Comparison of ENCODE assay signal across 8 cellular contexts in the genomic region with DNA sequence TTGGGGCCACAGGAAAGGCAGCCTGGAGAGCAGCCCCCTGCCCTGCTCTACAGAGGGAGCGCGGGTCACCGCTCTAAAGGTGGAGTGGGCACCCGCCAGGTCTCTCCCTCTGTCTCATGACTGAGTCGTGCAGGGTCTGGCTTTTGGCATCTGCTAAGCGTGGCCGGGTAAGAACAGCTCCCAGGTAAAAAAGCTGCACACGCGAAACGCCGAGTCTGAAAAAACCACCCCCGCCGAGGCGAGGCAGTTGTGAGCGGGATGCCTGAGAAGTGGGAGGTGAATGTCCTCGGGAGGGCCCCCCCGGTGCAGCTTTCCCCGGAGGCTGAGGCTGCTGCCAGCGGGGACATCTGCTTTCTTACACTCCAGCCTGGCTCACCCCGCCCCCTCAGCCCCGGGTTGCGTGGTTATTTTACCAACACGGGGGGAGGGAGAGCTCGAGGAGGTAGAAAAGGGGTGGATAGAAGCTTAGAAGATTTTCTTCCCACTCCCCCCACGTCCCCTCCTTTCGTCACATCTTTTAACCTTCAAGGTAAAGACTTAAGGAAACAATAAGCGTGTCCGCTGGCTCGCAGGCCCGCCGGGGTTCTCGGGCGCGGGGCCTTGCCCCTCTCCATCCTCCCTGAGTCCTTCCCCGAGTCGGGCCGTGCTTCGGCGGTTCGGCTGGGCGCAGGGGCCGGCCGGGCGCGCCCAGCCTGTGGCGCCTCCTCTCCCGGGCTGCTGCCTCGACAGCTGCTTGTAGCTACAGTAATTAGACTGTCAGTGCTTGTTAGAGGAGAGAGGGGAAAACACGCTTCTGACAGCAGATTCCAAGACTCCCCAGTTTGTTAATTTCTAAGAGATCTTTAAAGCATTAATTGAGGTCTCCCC.
A peak's percentile ranks its signal among the peaks of the same experiment; 100 is the strongest.
DNase-seq lines count a peak whose midpoint lies in the region; ATAC-seq and TF ChIP-seq lines count a peak whose summit lies in the region.

No MANE protein-coding gene starts in this region.

- no peak for TF ChIP-seq CTCF in PC-3 (conservative IDR thresholded peaks at IDR 0.05; ENCODE audit: low read depth, low read length)
- TF ChIP-seq CTCF in neutrophil (IDR thresholded peaks at IDR 0.05): no peak
- TF ChIP-seq CTCF in vagina (IDR thresholded peaks at IDR 0.05): no peak

- H3K79me2 ChIP-seq in ACC112 (ENCODE audit: control insufficient read depth, insufficient read depth, low read length, unreplicated experiment) (no peaks in the 10 kb centered on the region), PC-3 (ENCODE audit: low read length) (no peaks in the 10 kb centered on the region)

- H3K4me3 Mint-ChIP-seq in activated naive CD4-positive, alpha-beta T cell treated with anti-CD3 and anti-CD28 coated beads for 36 hours: peak overlapping the region; percentile 84

- peak; percentile 40 for DNase-seq in PC-3
- DNase-seq in activated naive CD4-positive, alpha-beta T cell treated with anti-CD3 and anti-CD28 coated beads for 36 hours: peak; percentile 68
- DNase-seq in globus pallidus (ENCODE audit: low spot score): peak; percentile 82
- DNase-seq in vagina (ENCODE audit: extremely low spot score in 2 of 2): no peak

- H3K36me3 Mint-ChIP-seq in activated naive CD4-positive, alpha-beta T cell treated with anti-CD3 and anti-CD28 coated beads for 36 hours (ENCODE audit: low read depth): peaks cover 8% of the 10 kb centered on the region

- no peak overlapping the region for H3K27ac ChIP-seq in ACC112 (ENCODE audit: low read depth, low read length)
- H3K27ac ChIP-seq in PC-3 (ENCODE audit: low read length): peak overlapping the region; percentile 30
- peak overlapping the region; percentile 25 for H3K27ac ChIP-seq in neutrophil
- peak overlapping the region; percentile 66 for H3K27ac ChIP-seq in vagina

- CTCF ChIA-PET in PC-3 (lab: Charles Lee): no interaction called here
- CTCF ChIA-PET in activated naive CD4-positive, alpha-beta T cell treated with anti-CD3 and anti-CD28 coated beads for 36 hours (lab: Charles Lee): interaction anchor here (0.9 to 1.5 kb wide), 3 partner anchors 11 to 35 kb away, joined by 3 to 9 read pairs (median 3); no protein-coding TSS in a partner anchor

- intact Hi-C loops in PC-3 (cut with micrococcal nuclease) (no loop called here), vagina (cut with DNase I) (no loop called here)
- intact Hi-C loops in activated naive CD4-positive, alpha-beta T cell treated with anti-CD3 and anti-CD28 coated beads for 36 hours (cut with micrococcal nuclease): loop anchor here (1.0 to 5.0 kb wide), 4 partner anchors 9 to 180 kb away; a partner anchor contains a TSS

- TF ChIP-seq POLR2A in vagina (IDR thresholded peaks at IDR 0.05): no peak

- H3K9me3 ChIP-seq in PC-3 (ENCODE audit: low read length) (no peaks in the 10 kb centered on the region), neutrophil (no peaks in the 10 kb centered on the region), vagina (no peaks in the 10 kb centered on the region)

- peak overlapping the region; percentile 85 for H3K4me3 ChIP-seq in ACC112 (ENCODE audit: low read depth, low read length)
- H3K4me3 ChIP-seq in PC-3 (ENCODE audit: low read length): peak overlapping the region; percentile 72
- peak overlapping the region; percentile 41 to 61 for H3K4me3 ChIP-seq in neutrophil (ENCODE audit: low read depth in 1 of 2, low read length in 1 of 2)
- H3K4me3 ChIP-seq in vagina: peak overlapping the region; percentile 57 to 83

- H3K27me3 ChIP-seq in ACC112 (ENCODE audit: insufficient read depth, low read length): no peaks in the 10 kb centered on the region
- H3K27me3 ChIP-seq in PC-3 (ENCODE audit: low read length): no peaks in the 10 kb centered on the region
- H3K27me3 ChIP-seq in neutrophil: peaks cover 56% of the 10 kb centered on the region
- no peaks in the 10 kb centered on the region for H3K27me3 ChIP-seq in vagina

- H3F3A ChIP-seq in PC-3 (ENCODE audit: low read length, unreplicated experiment): peaks cover 5% of the 10 kb centered on the region

- no peaks in the 10 kb centered on the region for H3K9me3 Mint-ChIP-seq in activated naive CD4-positive, alpha-beta T cell treated with anti-CD3 and anti-CD28 coated beads for 36 hours

- no peaks in the 10 kb centered on the region for H4K20me1 ChIP-seq in PC-3 (ENCODE audit: low read length)

- peak overlapping the region; percentile 93 for H3K4me2 ChIP-seq in PC-3 (ENCODE audit: low read length)

- ATAC-seq in GM18519 (IDR thresholded peaks at IDR 0.05; ENCODE audit: low FRiP score, unreplicated experiment) (peak; percentile 45), HG03103 (IDR thresholded peaks at IDR 0.05; ENCODE audit: low read depth, unreplicated experiment) (peak; percentile 37), PC-3 (peak; percentile 57)

- H3K27me3 Mint-ChIP-seq in activated naive CD4-positive, alpha-beta T cell treated with anti-CD3 and anti-CD28 coated beads for 36 hours (ENCODE audit: low read depth): no peaks in the 10 kb centered on the region

- peak overlapping the region; percentile 28 for H3K27ac Mint-ChIP-seq in activated naive CD4-positive, alpha-beta T cell treated with anti-CD3 and anti-CD28 coated beads for 36 hours

- peaks cover 3% of the 10 kb centered on the region; the same call in 1 of the 2 replicates for H3K36me3 ChIP-seq in ACC112 (ENCODE audit: insufficient read depth, low read length)
- no peaks in the 10 kb centered on the region for H3K36me3 ChIP-seq in PC-3 (ENCODE audit: low read depth, low read length)
- peaks cover 40% of the 10 kb centered on the region for H3K36me3 ChIP-seq in neutrophil
- peaks cover 0 to 6% of the 10 kb centered on the region in 2 donors for H3K36me3 ChIP-seq in vagina

- H3K4me1 Mint-ChIP-seq in activated naive CD4-positive, alpha-beta T cell treated with anti-CD3 and anti-CD28 coated beads for 36 hours (ENCODE audit: low read depth): peaks cover 37% of the 10 kb centered on the region

- H3K4me1 ChIP-seq in ACC112 (ENCODE audit: control insufficient read depth, insufficient read depth, low read length, unreplicated experiment) (peaks cover 10% of the 10 kb centered on the region), PC-3 (ENCODE audit: insufficient read depth, low read length) (peaks cover 16% of the 10 kb centered on the region), neutrophil (ENCODE audit: control insufficient read depth in 1 of 2, insufficient read depth in 1 of 2, low read depth in 1 of 2, low read length in 1 of 2) (peaks cover 17 to 23% of the 10 kb centered on the region in 2 experiments), vagina (peaks cover 11% of the 10 kb centered on the region)

- peak overlapping the region; percentile 68 for H3K9ac ChIP-seq in PC-3 (ENCODE audit: low read length)

- H2AFZ ChIP-seq in ACC112 (ENCODE audit: low read length, unreplicated experiment) (no peak overlapping the region), PC-3 (ENCODE audit: low read length) (peak overlapping the region; percentile 97)

- BruUV-seq in PC-3 (replicated peaks; lab: Mats Ljungman, UMichigan): TSS peak; percentile 40

- POLR2A ChIA-PET in PC-3 (lab: Charles Lee; ENCODE audit: unreplicated experiment): interaction anchor here (0.6 to 0.7 kb wide), 2 partner anchors 9 to 1717 kb away, joined by 3 to 10 read pairs; no protein-coding TSS in a partner anchor

- H3K9me2 ChIP-seq in PC-3 (replicated peaks; ENCODE audit: low read length): no peaks in the 10 kb centered on the region

Comparison
In these comparisons a context has a peak if more than half of its experiments do, and no peak if none do; other contexts are left out.
1. DNase-seq: peak in PC-3 (single experiment), activated naive CD4-positive, alpha-beta T cell treated with anti-CD3 and anti-CD28 coated beads for 36 hours (single experiment) and globus pallidus (single experiment); none in vagina (0 of 2).
2. Peak in every context shown above with its lines, with median percentiles within 50 percentile points of each other: H3K4me3 ChIP-seq and ATAC-seq.